In genomic region chr16:90022209-90023077, GRCh38 we compare ENCODE assay signal across 8 cellular contexts.
A peak's percentile ranks its signal among the peaks of the same experiment; 100 is the strongest.
DNase-seq lines count a peak whose midpoint lies in the region; FAIRE-seq and TF ChIP-seq lines count a peak whose summit lies in the region.

No MANE protein-coding gene starts in this region.

- peak overlapping the region; percentile 73 for H3K27ac ChIP-seq in muscle layer of colon (ENCODE audit: low read depth, low read length)

- TF ChIP-seq POLR2A in GM18951 (IDR thresholded peaks at IDR 0.05; ENCODE audit: extremely low read depth, insufficient read depth, insufficient read length), result peak; percentile 65
- peak; percentile 53 for TF ChIP-seq POLR2A in erythroblast (IDR thresholded peaks at IDR 0.05; ENCODE audit: low read length)

- H3K36me3 ChIP-seq in NT2/D1 (ENCODE audit: insufficient read depth, insufficient read length, low read length) (peaks cover 2% of the 10 kb centered on the region), muscle layer of colon (ENCODE audit: insufficient read depth, low read length) (no peaks in the 10 kb centered on the region)

- in situ Hi-C loops in GM18951 (cut with MboI; ENCODE audit: low sequenced_read_pairs, unreplicated experiment), result no loop called here

- H3K4me1 ChIP-seq in NT2/D1 (ENCODE audit: insufficient read depth, insufficient read length), result peaks cover 10% of the 10 kb centered on the region
- peaks cover 20% of the 10 kb centered on the region for H3K4me1 ChIP-seq in muscle layer of colon (ENCODE audit: insufficient read depth, low read length)

- H3K9me3 ChIP-seq in NT2/D1 (ENCODE audit: insufficient read depth, low read length) (no peaks in the 10 kb centered on the region), muscle layer of colon (ENCODE audit: low read length) (no peaks in the 10 kb centered on the region)

- H3K27me3 ChIP-seq in NT2/D1 (ENCODE audit: insufficient read depth, insufficient read length), result peaks cover 5% of the 10 kb centered on the region
- no peaks in the 10 kb centered on the region for H3K27me3 ChIP-seq in muscle layer of colon (ENCODE audit: control insufficient read depth in 1 of 2, insufficient read depth in 2 of 2, low read length in 2 of 2)

- FAIRE-seq in HTR-8/SVneo (lab: Jason Lieb, UNC), result no peak

- H3K4me3 ChIP-seq in NT2/D1 (ENCODE audit: insufficient read length, low read depth) (peak overlapping the region; percentile 82), muscle layer of colon (ENCODE audit: low read depth in 1 of 2, low read length in 2 of 2) (peak overlapping the region; percentile 48 to 73)

- peak overlapping the region; percentile 93 for H3K9ac ChIP-seq in NT2/D1 (ENCODE audit: insufficient read length, low read depth)
- peak overlapping the region; percentile 86 for H3K9ac ChIP-seq in muscle layer of colon (ENCODE audit: low read length)

- DNase-seq in AG08395 (ENCODE audit: low spot score) (peak; percentile 96), HTR-8/SVneo (ENCODE audit: insufficient read length, low spot score) (peak; percentile 94), NT2/D1 (ENCODE audit: low read depth, low spot score) (peak; percentile 81), activated T-cell treated with anti-CD3 and anti-CD28 coated beads for 48 hours (ENCODE audit: low read depth) (peak; percentile 81), erythroblast (lab: John Stamatoyannopoulos, UW) (peak; percentile 88 to 90)
- peak; percentile 46 to 53 for DNase-seq in stimulated activated CD8-positive, alpha-beta memory T cell treated with anti-CD3 and anti-CD28 coated beads, Interleukin-7, amount 100 ng/mL, for 1 hour (ENCODE audit: low read depth in 2 of 2)

Comparison
In these comparisons a context has a peak if more than half of its experiments do, and no peak if none do; other contexts are left out.
1. Peak in every context shown above with its lines: DNase-seq, H3K4me3 ChIP-seq and H3K27ac ChIP-seq.